In genomic region chr10:62880162-62880561, GRCh38 we compare ENCODE assay signal across 23 cellular contexts.
A peak's percentile ranks its signal among the peaks of the same experiment; 100 is the strongest.
DNase-seq lines count a peak whose midpoint lies in the region; ATAC-seq, FAIRE-seq and TF ChIP-seq lines count a peak whose summit lies in the region.
"Had no signal": no experiment of that assay in that cellular context is flagged by ENCODE, and none has a peak within 500 bp of the region (broad histone marks: within the 10 kb centered on the region; RNA-seq: fewer than 3 reads in every experiment).

No MANE protein-coding gene starts in this region.

- H3K9me3 ChIP-seq in mammary epithelial cell (replicated peaks; ENCODE audit: insufficient read depth, low read length) (no peaks in the 10 kb centered on the region), breast epithelium (no peaks in the 10 kb centered on the region), RWPE2 (ENCODE audit: severe bottlenecking) (no peaks in the 10 kb centered on the region), keratinocyte (ENCODE audit: control insufficient read depth, low read depth, low read length) (no peaks in the 10 kb centered on the region)
- H3K9me3 ChIP-seq: BLaER1, Caco-2, HAP-1 had no signal

- 3% methylated on average over 3 of the region's 3 CpGs for WGBS in mammary epithelial cell (ENCODE audit: low coverage, missing lambda C conversion rate)

- no peak for TF ChIP-seq CTCF in mammary epithelial cell (conservative IDR thresholded peaks at IDR 0.05 in 1 of 2, IDR thresholded peaks at IDR 0.05 in 1 of 2; ENCODE audit: extremely low read depth in 1 of 2, insufficient read depth in 1 of 2, low read depth in 1 of 2, low read length in 2 of 2)
- TF ChIP-seq CTCF in breast epithelium (IDR thresholded peaks at IDR 0.05): no peak
- TF ChIP-seq CTCF in RWPE2 (IDR thresholded peaks at IDR 0.05; ENCODE audit: poor library complexity, severe bottlenecking): no peak
- TF ChIP-seq CTCF in keratinocyte (optimal IDR thresholded peaks at IDR 0.05 in 1 of 3, IDR thresholded peaks at IDR 0.05 in 1 of 3, conservative IDR thresholded peaks at IDR 0.05 in 1 of 3; ENCODE audit: extremely low read depth in 1 of 3, insufficient read depth in 2 of 3, low read length in 3 of 3): no peak
- TF ChIP-seq CTCF in brain microvascular endothelial cell (IDR thresholded peaks at IDR 0.05; ENCODE audit: low read depth, low read length, missing control alignments): no peak

- TF ChIP-seq POLR2A in breast epithelium (IDR thresholded peaks at IDR 0.05): no peak

- CTCF ChIA-PET in mammary epithelial cell (lab: Charles Lee; ENCODE audit: low non-redundant PET): no interaction called here

- H3K4me2 ChIP-seq in mammary epithelial cell (ENCODE audit: insufficient read depth, low read depth, low read length): no peak overlapping the region
- peak overlapping the region; percentile 42 for H3K4me2 ChIP-seq in keratinocyte (ENCODE audit: control insufficient read depth, extremely low read depth, insufficient read depth, low read depth, low read length)
- H3K4me2 ChIP-seq: BLaER1 had no signal

- H3K27me3 ChIP-seq in mammary epithelial cell (ENCODE audit: insufficient read depth, low read length): no peaks in the 10 kb centered on the region
- H3K27me3 ChIP-seq in breast epithelium: no peaks in the 10 kb centered on the region
- no peaks in the 10 kb centered on the region for H3K27me3 ChIP-seq in RWPE2 (ENCODE audit: insufficient read depth, poor library complexity, severe bottlenecking)
- H3K27me3 ChIP-seq in keratinocyte (ENCODE audit: control insufficient read depth, extremely low read depth, insufficient read depth, low read length): no peaks in the 10 kb centered on the region
- H3K27me3 ChIP-seq in brain microvascular endothelial cell (replicated peaks): no peaks in the 10 kb centered on the region
- H3K27me3 ChIP-seq: BLaER1 had no signal

- dilution Hi-C loops in mammary epithelial cell (cut with HindIII; ENCODE audit: low sequenced_read_pairs) (loop anchor here (5.0 kb wide), 1 partner anchor 52 kb away; no protein-coding TSS in a partner anchor), keratinocyte (cut with MboI; ENCODE audit: extremely low pct_ligation_motif_present, low sequenced_read_pairs) (no loop called here)

- H3K9me1 ChIP-seq in keratinocyte (ENCODE audit: control insufficient read depth, extremely low read depth, insufficient read depth, low read length): peaks cover 2% of the 10 kb centered on the region

- H4K20me1 ChIP-seq in mammary epithelial cell (ENCODE audit: insufficient read depth, low read length) (no peaks in the 10 kb centered on the region), keratinocyte (ENCODE audit: control insufficient read depth, extremely low read depth, insufficient read depth, low read length) (no peaks in the 10 kb centered on the region)
- H4K20me1 ChIP-seq: BLaER1 had no signal

- H3K27ac ChIP-seq in mammary epithelial cell (ENCODE audit: insufficient read depth, low read depth, low read length): no peak overlapping the region
- no peak overlapping the region for H3K27ac ChIP-seq in breast epithelium
- H3K27ac ChIP-seq in RWPE2 (ENCODE audit: poor library complexity, severe bottlenecking): no peak overlapping the region
- H3K27ac ChIP-seq in epithelial cell of prostate: no peak overlapping the region
- H3K27ac ChIP-seq in keratinocyte (ENCODE audit: control insufficient read depth, insufficient read depth, low read length): no peak overlapping the region
- H3K27ac ChIP-seq in brain microvascular endothelial cell: no peak overlapping the region
- H3K27ac ChIP-seq: 22Rv1, BLaER1, C4-2B had no signal

- H3K79me2 ChIP-seq in mammary epithelial cell (ENCODE audit: insufficient read depth, low read length): no peaks in the 10 kb centered on the region
- H3K79me2 ChIP-seq in keratinocyte (ENCODE audit: control insufficient read depth, insufficient read depth, low read length): no peaks in the 10 kb centered on the region

- no peak overlapping the region for H3K4me3 ChIP-seq in mammary epithelial cell (replicated peaks in 1 of 3; ENCODE audit: insufficient read depth in 1 of 3, low read depth in 2 of 3, low read length in 3 of 3)
- H3K4me3 ChIP-seq in breast epithelium: no peak overlapping the region
- H3K4me3 ChIP-seq in RWPE2 (ENCODE audit: severe bottlenecking): no peak overlapping the region
- H3K4me3 ChIP-seq in keratinocyte (ENCODE audit: control insufficient read depth in 2 of 3, extremely low read depth in 1 of 3, insufficient read depth in 2 of 3, low read depth in 1 of 3, low read length in 3 of 3): no peak overlapping the region
- no peak overlapping the region for H3K4me3 ChIP-seq in brain microvascular endothelial cell (ENCODE audit: low read depth, low read length)
- H3K4me3 ChIP-seq: BLaER1, HAP-1 had no signal

- FAIRE-seq in keratinocyte (lab: Jason Lieb, UNC): peak; percentile 96
- FAIRE-seq: A204.1, G401.6, GM12892, H54 had no signal

- in situ Hi-C loops in mammary epithelial cell (cut with MboI; ENCODE audit: low sequenced_read_pairs in 2 of 2) (no loop called here), brain microvascular endothelial cell (cut with HindIII; ENCODE audit: low pct_ligation_motif_present, low sequenced_read_pairs) (no loop called here)

- intact Hi-C loops in mammary epithelial cell (cut with micrococcal nuclease) (no loop called here), breast epithelium (cut with DNase I; ENCODE audit: low total_unique reads) (no loop called here)

- BruUV-seq in mammary epithelial cell (replicated peaks; lab: Mats Ljungman, UMichigan): no TSS peak

- H3K9ac ChIP-seq in mammary epithelial cell (ENCODE audit: insufficient read depth, low read length) (no peak overlapping the region), keratinocyte (ENCODE audit: control insufficient read depth, extremely low read depth, insufficient read depth, low read length) (no peak overlapping the region)
- H3K9ac ChIP-seq: BLaER1 had no signal

- H3K36me3 ChIP-seq in mammary epithelial cell (ENCODE audit: insufficient read depth, low read length): no peaks in the 10 kb centered on the region
- H3K36me3 ChIP-seq in breast epithelium: no peaks in the 10 kb centered on the region
- H3K36me3 ChIP-seq in RWPE2 (ENCODE audit: low read depth): no peaks in the 10 kb centered on the region
- H3K36me3 ChIP-seq in keratinocyte (ENCODE audit: control insufficient read depth in 2 of 2, extremely low read depth in 1 of 2, insufficient read depth in 2 of 2, low read length in 2 of 2): no peaks in the 10 kb centered on the region
- no peaks in the 10 kb centered on the region for H3K36me3 ChIP-seq in brain microvascular endothelial cell (replicated peaks)
- H3K36me3 ChIP-seq: BLaER1, HAP-1 had no signal

- H3K4me1 ChIP-seq in mammary epithelial cell (ENCODE audit: insufficient read depth, low read length) (peaks cover 12% of the 10 kb centered on the region), breast epithelium (no peaks in the 10 kb centered on the region), RWPE2 (ENCODE audit: insufficient read depth, poor library complexity, severe bottlenecking) (peaks cover 9% of the 10 kb centered on the region), keratinocyte (ENCODE audit: control insufficient read depth, extremely low read depth, insufficient read depth, low read length) (peaks cover 13% of the 10 kb centered on the region)
- H3K4me1 ChIP-seq: BLaER1, Caco-2, HAP-1 had no signal

- peak; percentile 88 for ATAC-seq in RWPE2 (ENCODE audit: low read depth)
- ATAC-seq: CD8-positive, alpha-beta T cell had no signal

- DNase-seq in mammary epithelial cell (peak; percentile 92), breast epithelium (ENCODE audit: low spot score in 2 of 2) (no peak), RWPE2 (ENCODE audit: low spot score) (no peak), epithelial cell of prostate (ENCODE audit: low read depth, low spot score) (peak; percentile 40), keratinocyte (ENCODE audit: low read depth, low spot score) (peak; percentile 61), SIG-M5 treated with dmso at 0.1 percent for 504 hours (lab: John Stamatoyannopoulos, UW; ENCODE audit: unreplicated experiment) (no peak), brain microvascular endothelial cell (no peak)
- DNase-seq in activated effector memory CD4-positive, alpha-beta T cell treated with Interleukin-2 at 50 U/mL for 16 hours: no peak
- DNase-seq: Caco-2; CD4-positive, CD25-positive, alpha-beta regulatory T cell; CD8-positive, alpha-beta T cell; DMS153; DND-41; GOT3; HFFc6 had no signal

- H2AFZ ChIP-seq in mammary epithelial cell (ENCODE audit: low read depth, low read length) (peak overlapping the region; percentile 38), keratinocyte (ENCODE audit: control insufficient read depth, low read length) (no peak overlapping the region)

Comparison
In these comparisons a context has a peak if more than half of its experiments do, and no peak if none do; other contexts are left out.
1. DNase-seq: peak in mammary epithelial cell (single experiment), epithelial cell of prostate (single experiment) and keratinocyte (single experiment); none in breast epithelium (0 of 2), RWPE2 (single experiment), SIG-M5 treated with dmso at 0.1 percent for 504 hours (single experiment), brain microvascular endothelial cell (single experiment) and activated effector memory CD4-positive, alpha-beta T cell treated with Interleukin-2 at 50 U/mL for 16 hours (single experiment).